Comparison of ENCODE assay signal across 26 cellular contexts in the genomic region with DNA sequence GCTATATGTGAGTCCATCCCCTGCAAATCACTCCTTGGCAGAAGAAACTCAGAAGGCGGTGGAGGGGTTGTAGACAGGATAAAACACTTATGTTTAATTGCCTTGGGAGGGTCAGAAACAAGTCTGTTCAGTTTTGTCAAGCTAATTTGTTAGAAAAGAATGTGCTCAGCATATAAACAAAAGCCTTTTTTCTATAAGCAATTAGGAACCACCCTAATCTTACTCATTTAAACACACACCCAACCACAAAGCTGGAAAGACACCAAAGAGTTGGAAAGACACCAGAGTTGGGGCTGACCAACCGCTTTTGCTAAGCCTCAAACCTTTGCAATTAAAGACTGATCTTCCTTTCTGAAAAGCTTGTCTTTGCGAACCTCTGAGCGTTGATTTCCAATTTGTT.
DNase-seq lines count a peak whose midpoint lies in the region; ATAC-seq and TF ChIP-seq lines count a peak whose summit lies in the region.
"Had no signal": no experiment of that assay in that cellular context is flagged by ENCODE, and none has a peak within 500 bp of the region (broad histone marks: within the 10 kb centered on the region; RNA-seq: fewer than 3 reads in every experiment).

No MANE protein-coding gene starts in this region.

- DNase-seq in MCF 10A (ENCODE audit: unreplicated experiment): peak; percentile 26
- no peak for DNase-seq in breast epithelium (ENCODE audit: low spot score in 2 of 2)
- DNase-seq in RWPE1 (ENCODE audit: low spot score): peak; percentile 4
- no peak for DNase-seq in SIG-M5 (lab: John Stamatoyannopoulos, UW)
- DNase-seq in effector CD4-positive, alpha-beta T cell: no peak
- DNase-seq in KBM-7: no peak
- DNase-seq in GM10266 (ENCODE audit: extremely low spot score): no peak
- DNase-seq: 8988T; ACHN; BE2C; CD8-positive, alpha-beta memory T cell; DMS 273 treated with DMSO at 0.1 percent for 48 hours; DMS79; EL; GDM1; NCI-H1048; NCI-H1436 treated with DMSO at 0.1 percent for 48 hours; NCI-H187 treated with DMSO at 0.1 percent for 48 hours; NCI-H446; NCI-H526; SJCRH30 had no signal

- in situ Hi-C loops in KBM-7 (cut with MboI; ENCODE audit: low pct_unique_long_range_greater_than_20kb, low sequenced_read_pairs): no loop called here

- H3K4me3 ChIP-seq in breast epithelium: no peak overlapping the region
- H3K4me3 ChIP-seq: SJCRH30 had no signal

- POLR2A ChIA-PET in MCF 10A (lab: Yijun Ruan, JAX): no interaction called here
- POLR2A ChIA-PET in RWPE1 (lab: Yijun Ruan, JAX; ENCODE audit: low non-redundant PET): no interaction called here

- TF ChIP-seq CTCF in MCF 10A (IDR thresholded peaks at IDR 0.05; ENCODE audit: unreplicated experiment) (no peak), breast epithelium (IDR thresholded peaks at IDR 0.05) (no peak), RWPE1 (conservative IDR thresholded peaks at IDR 0.05; ENCODE audit: low read depth) (no peak), GM10266 (IDR thresholded peaks at IDR 0.05; ENCODE audit: control insufficient read depth, insufficient read depth, low read depth, missing control alignments) (no peak)

- CTCF ChIA-PET in MCF 10A (lab: Yijun Ruan, JAX): interaction anchor here (0.6 to 0.8 kb wide), 2 partner anchors 13 to 29 kb away, joined by 3 read pairs; no protein-coding TSS in a partner anchor
- CTCF ChIA-PET in RWPE1 (lab: Yijun Ruan, JAX): no interaction called here

- peaks cover 6% of the 10 kb centered on the region for H3K36me3 Mint-ChIP-seq in MCF 10A (ENCODE audit: insufficient read depth, unreplicated experiment)
- H3K36me3 Mint-ChIP-seq: CD14-positive monocyte; CD8-positive, alpha-beta memory T cell had no signal

- no peaks in the 10 kb centered on the region for H3K4me1 ChIP-seq in breast epithelium
- H3K4me1 ChIP-seq: BE2C, SJCRH30 had no signal

- H3K27ac ChIP-seq in breast epithelium (no peak overlapping the region), RWPE1 (no peak overlapping the region; the same call in 1 of the 2 replicates)
- H3K27ac ChIP-seq: SJCRH30 had no signal

- H3K4me3 Mint-ChIP-seq in MCF 10A (ENCODE audit: unreplicated experiment): no peak overlapping the region
- H3K4me3 Mint-ChIP-seq: CD14-positive monocyte; CD8-positive, alpha-beta memory T cell had no signal

- intact Hi-C loops in MCF 10A (cut with micrococcal nuclease) (no loop called here), breast epithelium (cut with DNase I; ENCODE audit: low total_unique reads) (no loop called here)

- peaks cover 20% of the 10 kb centered on the region for H3K9me3 Mint-ChIP-seq in MCF 10A (ENCODE audit: unreplicated experiment)

- peak; percentile 92 for ATAC-seq in esophagus mucosa
- ATAC-seq: HepG2, Panc1, SK-N-SH treated with all-trans-retinoic acid at 6 μM for 48 hours had no signal

- no peak for TF ChIP-seq POLR2A in breast epithelium (IDR thresholded peaks at IDR 0.05)

- no peaks in the 10 kb centered on the region for H3K27me3 ChIP-seq in breast epithelium
- H3K27me3 ChIP-seq: BE2C, SJCRH30 had no signal

- H3K4me1 Mint-ChIP-seq in MCF 10A (ENCODE audit: insufficient read depth, unreplicated experiment): no peaks in the 10 kb centered on the region
- H3K4me1 Mint-ChIP-seq: CD14-positive monocyte; CD8-positive, alpha-beta memory T cell had no signal

- no peaks in the 10 kb centered on the region for H3K27me3 Mint-ChIP-seq in MCF 10A (ENCODE audit: insufficient read depth, unreplicated experiment)
- H3K27me3 Mint-ChIP-seq: CD8-positive, alpha-beta memory T cell had no signal

- BruUV-seq in MCF 10A (replicated peaks; lab: Mats Ljungman, UMichigan): no TSS peak

- no peaks in the 10 kb centered on the region for H3K36me3 ChIP-seq in breast epithelium
- H3K36me3 ChIP-seq: BE2C, SJCRH30 had no signal

- no peak overlapping the region for H3K27ac Mint-ChIP-seq in MCF 10A (ENCODE audit: low read depth, unreplicated experiment)
- H3K27ac Mint-ChIP-seq: CD14-positive monocyte; CD8-positive, alpha-beta memory T cell had no signal

- H3K9me3 ChIP-seq in breast epithelium: no peaks in the 10 kb centered on the region
- H3K9me3 ChIP-seq: BE2C, SJCRH30 had no signal

Comparison
In these comparisons a context has a peak if more than half of its experiments do, and no peak if none do; other contexts are left out.
1. DNase-seq: peak in MCF 10A (single experiment) and RWPE1 (single experiment); none in breast epithelium (0 of 2), SIG-M5 (single experiment), effector CD4-positive, alpha-beta T cell (single experiment), KBM-7 (single experiment) and GM10266 (single experiment).